Comparison of ENCODE assay signal across 17 cellular contexts in the genomic region with DNA sequence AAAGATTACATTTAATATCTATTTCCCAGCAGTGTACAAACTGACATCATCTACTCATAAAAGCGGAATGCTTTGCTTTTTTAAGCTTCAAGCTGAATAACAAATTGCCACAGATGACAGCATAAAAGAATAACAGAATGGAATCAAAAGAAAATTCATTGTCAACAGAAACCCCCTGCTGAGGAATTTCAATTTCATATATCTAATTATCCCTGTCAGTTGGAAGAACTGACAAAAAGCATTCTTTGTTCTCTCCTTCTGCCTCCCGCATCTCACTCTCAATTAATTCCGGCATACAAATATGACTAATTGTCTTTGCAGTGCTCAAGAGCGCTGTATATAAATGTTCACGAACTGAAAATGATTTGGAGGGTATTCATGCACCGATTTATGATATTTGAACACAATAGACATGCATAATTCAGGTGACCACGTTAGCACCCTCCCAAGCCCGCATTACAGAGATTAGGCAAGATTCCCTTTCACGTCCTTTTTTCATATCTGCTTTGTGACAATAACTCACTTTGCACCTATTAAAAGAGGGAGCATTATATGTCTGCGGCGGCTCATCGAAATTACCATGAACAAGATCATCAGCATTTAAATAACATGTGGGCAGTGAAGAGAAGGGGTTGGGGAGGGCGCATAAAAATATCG.
A peak's percentile ranks its signal among the peaks of the same experiment; 100 is the strongest.
DNase-seq lines count a peak whose midpoint lies in the region; ATAC-seq and TF ChIP-seq lines count a peak whose summit lies in the region.
"Had no signal": no experiment of that assay in that cellular context is flagged by ENCODE, and none has a peak within 500 bp of the region (broad histone marks: within the 10 kb centered on the region; RNA-seq: fewer than 3 reads in every experiment).

No MANE protein-coding gene starts in this region.

- H2BK12ac ChIP-seq in H9 (ENCODE audit: insufficient read length, low read depth, low read length), result no peak overlapping the region

- no peaks in the 10 kb centered on the region for H3K79me2 ChIP-seq in H9 (ENCODE audit: insufficient read depth, low read length)

- WGBS in transverse colon (ENCODE audit: low coverage in 1 of 2), 2 donors, result 69 to 73% methylated on average over 14 of the region's 14 CpGs
- WGBS in H9 (ENCODE audit: extremely low coverage, insufficient read length, low lambda C conversion rate), result no CpG with 5 or more reads among the region's 14 CpGs

- H2AFZ ChIP-seq in H9 (ENCODE audit: low read length), result no peak overlapping the region

- H2BK15ac ChIP-seq in H9 (ENCODE audit: low read depth, low read length), result no peak overlapping the region

- no peak for TF ChIP-seq POLR2A in transverse colon (IDR thresholded peaks at IDR 0.05)

- no peak overlapping the region for H3K4ac ChIP-seq in H9 (ENCODE audit: low read depth, low read length)

- H3K36me3 ChIP-seq in transverse colon, result no peaks in the 10 kb centered on the region

- in situ Hi-C loops in transverse colon (cut with MboI; ENCODE audit: low pct_ligation_motif_present in 1 of 4, low pct_unique_long_range_greater_than_20kb in 1 of 4, low sequenced_read_pairs in 3 of 4), result loop anchor here in 1 of 4 donors (25.0 kb wide), 1 partner anchor 110 kb away; no protein-coding TSS in a partner anchor

- H3K18ac ChIP-seq in H9 (ENCODE audit: insufficient read length, low read depth, low read length), result no peak overlapping the region

- H3K56ac ChIP-seq in H9 (ENCODE audit: insufficient read length, low read depth, low read length), result no peak overlapping the region

- H3K4me3 Mint-ChIP-seq in H9, result peak overlapping the region in 1 of 2 experiments; percentile 13; a peak in 1 of 5 replicates
- no peak overlapping the region for H3K4me3 Mint-ChIP-seq in activated T-helper 1 cell treated with anti-CD3 and anti-CD28 coated beads, Interleukin-12 subunit alpha, Interleukin-12 subunit beta, Interleukin-2, Interleukin-4 antibody, amounts not matched to agents 30 ng/mL and 10 ng/mL and 1 ng/mL, durations not matched to agents 14 hours and 24 hours and 36 hours
- H3K4me3 Mint-ChIP-seq: B cell; CD4-positive, alpha-beta T cell; T-helper 17 cell had no signal

- no peak overlapping the region for H3K9ac ChIP-seq in H9 (ENCODE audit: extremely low read depth, insufficient read length, low read length)

- no peak overlapping the region for H2AK5ac ChIP-seq in H9 (ENCODE audit: insufficient read length, low read length)

- H3K9me3 ChIP-seq in transverse colon (no peaks in the 10 kb centered on the region), H9 (ENCODE audit: control insufficient read depth, low read depth, low read length) (no peaks in the 10 kb centered on the region)

- no peak overlapping the region for H4K8ac ChIP-seq in H9 (replicated peaks; ENCODE audit: insufficient read length, low read depth, low read length)

- no peak overlapping the region for H3K14ac ChIP-seq in H9 (ENCODE audit: insufficient read depth, low read length)

- no peaks in the 10 kb centered on the region for H4K20me1 ChIP-seq in H9 (ENCODE audit: control insufficient read depth, insufficient read depth, insufficient read length)

- no peak overlapping the region for H3K4me3 ChIP-seq in transverse colon
- H3K4me3 ChIP-seq: K562 had no signal

- no peak overlapping the region for H3K4me2 ChIP-seq in H9 (ENCODE audit: insufficient read depth, insufficient read length, low read length)

- peaks cover 0 to 2% (median 0%) of the 10 kb centered on the region in 3 experiments; a peak in 3 of 7 replicates for H3K36me3 Mint-ChIP-seq in H9 (ENCODE audit: insufficient read depth in 1 of 3, low read depth in 3 of 3)
- H3K36me3 Mint-ChIP-seq in activated T-helper 1 cell treated with anti-CD3 and anti-CD28 coated beads, Interleukin-12 subunit alpha, Interleukin-12 subunit beta, Interleukin-2, Interleukin-4 antibody, amounts not matched to agents 30 ng/mL and 10 ng/mL and 1 ng/mL, durations not matched to agents 14 hours and 24 hours and 36 hours (ENCODE audit: low read depth), result no peaks in the 10 kb centered on the region

- peaks cover 20 to 50% of the 10 kb centered on the region in 2 experiments for H3K4me1 Mint-ChIP-seq in H9
- no peaks in the 10 kb centered on the region for H3K4me1 Mint-ChIP-seq in activated T-helper 1 cell treated with anti-CD3 and anti-CD28 coated beads, Interleukin-12 subunit alpha, Interleukin-12 subunit beta, Interleukin-2, Interleukin-4 antibody, amounts not matched to agents 30 ng/mL and 10 ng/mL and 1 ng/mL, durations not matched to agents 14 hours and 24 hours and 36 hours (ENCODE audit: low read depth)
- H3K4me1 Mint-ChIP-seq: B cell, T-helper 17 cell had no signal

- intact Hi-C loops in sciatic nerve (cut with DNase I) (no loop called here), transverse colon (cut with DNase I; ENCODE audit: low total_unique reads) (no loop called here)
- intact Hi-C loops in activated T-helper 1 cell treated with anti-CD3 and anti-CD28 coated beads, Interleukin-12 subunit alpha, Interleukin-12 subunit beta, Interleukin-2, Interleukin-4 antibody, amounts not matched to agents 30 ng/mL and 10 ng/mL and 1 ng/mL, durations not matched to agents 14 hours and 24 hours and 36 hours (cut with micrococcal nuclease), result no loop called here

- peaks cover 5% of the 10 kb centered on the region for H3K27me3 Mint-ChIP-seq in H9 (ENCODE audit: low read depth)
- no peaks in the 10 kb centered on the region for H3K27me3 Mint-ChIP-seq in activated T-helper 1 cell treated with anti-CD3 and anti-CD28 coated beads, Interleukin-12 subunit alpha, Interleukin-12 subunit beta, Interleukin-2, Interleukin-4 antibody, amounts not matched to agents 30 ng/mL and 10 ng/mL and 1 ng/mL, durations not matched to agents 14 hours and 24 hours and 36 hours (ENCODE audit: insufficient read depth)
- H3K27me3 Mint-ChIP-seq: B cell; CD4-positive, alpha-beta T cell; T-helper 17 cell had no signal

- TF ChIP-seq EP300 in transverse colon (IDR thresholded peaks at IDR 0.05; ENCODE audit: low read depth), result no peak

- H2BK5ac ChIP-seq in H9 (ENCODE audit: insufficient read length, low read length), result no peak overlapping the region

- no peak overlapping the region for H2BK120ac ChIP-seq in H9 (ENCODE audit: low read depth, low read length, poor library complexity, severe bottlenecking)

- ATAC-seq in sciatic nerve, result no peak
- ATAC-seq: HCT116, K562, T-helper 17 cell had no signal

- H3K4me1 ChIP-seq in transverse colon (no peaks in the 10 kb centered on the region), H9 (ENCODE audit: insufficient read depth, low read length) (no peaks in the 10 kb centered on the region; the same call in 1 of the 2 replicates)

- TF ChIP-seq CTCF in transverse colon (IDR thresholded peaks at IDR 0.05) (no peak), H9 (conservative IDR thresholded peaks at IDR 0.05) (no peak)

- no peak overlapping the region for H3T11ph ChIP-seq in H9 (ENCODE audit: low read length)

- H4K91ac ChIP-seq in H9 (ENCODE audit: insufficient read length, low read depth, low read length), result no peak overlapping the region

- no peaks in the 10 kb centered on the region for H3K23me2 ChIP-seq in H9 (ENCODE audit: insufficient read length, low read depth, low read length, poor library complexity, severe bottlenecking)

- H3K79me1 ChIP-seq in H9 (ENCODE audit: insufficient read depth, low read depth, low read length, poor library complexity, severe bottlenecking), result no peaks in the 10 kb centered on the region

- peak; percentile 37 for DNase-seq in NCI-H1105 (lab: John Stamatoyannopoulos, UW)
- DNase-seq in NCI-H146 treated with DMSO at 0.1 percent for 48 hours (lab: John Stamatoyannopoulos, UW; ENCODE audit: unreplicated experiment), result peak; percentile 98
- peak; percentile 65 for DNase-seq in NCI-H748 treated with DMSO at 0.1 percent for 48 hours (lab: John Stamatoyannopoulos, UW)
- peak; percentile 10 for DNase-seq in sciatic nerve (ENCODE audit: low spot score)
- no peak for DNase-seq in transverse colon
- DNase-seq in H9, result no peak
- DNase-seq in activated T-helper 1 cell treated with anti-CD3 and anti-CD28 coated beads, Interleukin-12 subunit alpha, Interleukin-12 subunit beta, Interleukin-2, Interleukin-4 antibody, amounts not matched to agents 30 ng/mL and 10 ng/mL and 1 ng/mL, durations not matched to agents 14 hours and 24 hours and 36 hours (ENCODE audit: low spot score), result no peak
- DNase-seq: Calu3; CD4-positive, alpha-beta T cell; DMS53; NCI-H187; NCI-H526 treated with DMSO at 0.1 percent for 48 hours; T-helper 17 cell had no signal

- no peak overlapping the region; a peak in 1 of 7 replicates for H3K27ac Mint-ChIP-seq in H9
- no peak overlapping the region for H3K27ac Mint-ChIP-seq in activated T-helper 1 cell treated with anti-CD3 and anti-CD28 coated beads, Interleukin-12 subunit alpha, Interleukin-12 subunit beta, Interleukin-2, Interleukin-4 antibody, amounts not matched to agents 30 ng/mL and 10 ng/mL and 1 ng/mL, durations not matched to agents 14 hours and 24 hours and 36 hours
- H3K27ac Mint-ChIP-seq: B cell; CD4-positive, alpha-beta T cell; T-helper 17 cell had no signal

- peaks cover 3% of the 10 kb centered on the region for H3K27me3 ChIP-seq in transverse colon
- no peaks in the 10 kb centered on the region for H3K27me3 ChIP-seq in H9 (ENCODE audit: insufficient read depth, low read length)

- H4K5ac ChIP-seq in H9 (ENCODE audit: insufficient read length, low read depth, low read length), result no peak overlapping the region

- no peak overlapping the region for H2BK20ac ChIP-seq in H9 (ENCODE audit: low read depth, low read length, poor library complexity, severe bottlenecking)

- H3K27ac ChIP-seq in transverse colon (no peak overlapping the region), H9 (ENCODE audit: insufficient read length, low read depth, low read length) (no peak overlapping the region)
- H3K27ac ChIP-seq: RWPE1 had no signal

- H3K23ac ChIP-seq in H9 (ENCODE audit: insufficient read length, low read depth, low read length), result no peak overlapping the region

- no peaks in the 10 kb centered on the region; a peak in 1 of 5 replicates for H3K9me3 Mint-ChIP-seq in H9
- peaks cover 5% of the 10 kb centered on the region for H3K9me3 Mint-ChIP-seq in activated T-helper 1 cell treated with anti-CD3 and anti-CD28 coated beads, Interleukin-12 subunit alpha, Interleukin-12 subunit beta, Interleukin-2, Interleukin-4 antibody, amounts not matched to agents 30 ng/mL and 10 ng/mL and 1 ng/mL, durations not matched to agents 14 hours and 24 hours and 36 hours

Comparison
In these comparisons a context has a peak if more than half of its experiments do, and no peak if none do; other contexts are left out.
1. DNase-seq: peak in NCI-H1105 (single experiment), NCI-H146 treated with DMSO at 0.1 percent for 48 hours (single experiment), NCI-H748 treated with DMSO at 0.1 percent for 48 hours (single experiment) and sciatic nerve (single experiment); none in transverse colon (single experiment), H9 (single experiment) and activated T-helper 1 cell treated with anti-CD3 and anti-CD28 coated beads, Interleukin-12 subunit alpha, Interleukin-12 subunit beta, Interleukin-2, Interleukin-4 antibody, amounts not matched to agents 30 ng/mL and 10 ng/mL and 1 ng/mL, durations not matched to agents 14 hours and 24 hours and 36 hours (single experiment).